ENCODE assay signal across 11 cellular contexts in genomic region chr3:124800511-124801374, GRCh38.
A peak's percentile ranks its signal among the peaks of the same experiment; 100 is the strongest.
DNase-seq lines count a peak whose midpoint lies in the region; ATAC-seq, FAIRE-seq and TF ChIP-seq lines count a peak whose summit lies in the region.
"Had no signal": no experiment of that assay in that cellular context is flagged by ENCODE, and none has a peak within 500 bp of the region (broad histone marks: within the 10 kb centered on the region; RNA-seq: fewer than 3 reads in every experiment).

No MANE protein-coding gene starts in this region.

- FAIRE-seq in HepG2 (lab: Jason Lieb, UNC) (no peak), H1 (lab: Jason Lieb, UNC) (peak; percentile 13)

- H3K4me1 Mint-ChIP-seq in mesothelial cell of epicardium (peaks cover 26% of the 10 kb centered on the region), Caco-2 (ENCODE audit: low read depth, unreplicated experiment) (no peaks in the 10 kb centered on the region)

- no peak for TF ChIP-seq EP300 in HepG2 (IDR thresholded peaks at IDR 0.05; ENCODE audit: low read depth in 2 of 2, low read length in 2 of 2)
- TF ChIP-seq EP300 in HepG2 (CRISPR knock-in tag; IDR thresholded peaks at IDR 0.05; ENCODE audit: borderline replicate concordance): no peak
- no peak for TF ChIP-seq EP300 in H1 (IDR thresholded peaks at IDR 0.05; ENCODE audit: borderline replicate concordance in 1 of 2, low read depth in 2 of 2, low read length in 2 of 2)

- no peak for TF ChIP-seq CTCF in liver (IDR thresholded peaks at IDR 0.05; ENCODE audit: low read depth, low read length, missing input control)
- no peak for TF ChIP-seq CTCF in HepG2 (CRISPR knock-in tag; IDR thresholded peaks at IDR 0.05)
- TF ChIP-seq CTCF in H1 (IDR thresholded peaks at IDR 0.05; ENCODE audit: control extremely low read depth in 1 of 3, insufficient read depth in 1 of 3, low read depth in 1 of 3, low read length in 3 of 3): no peak
- TF ChIP-seq CTCF in mesothelial cell of epicardium (IDR thresholded peaks at IDR 0.05; ENCODE audit: unreplicated experiment): no peak
- TF ChIP-seq CTCF in Caco-2 (IDR thresholded peaks at IDR 0.05; ENCODE audit: insufficient read depth in 1 of 2, low read depth in 1 of 2, low read length in 1 of 2, severe bottlenecking in 1 of 2, unreplicated experiment in 1 of 2): no peak

- CTCF ChIA-PET in HepG2 (lab: Yijun Ruan, JAX; ENCODE audit: low intra/inter-chr PET ratio, low total read pairs): no interaction called here
- CTCF ChIA-PET in H1 (lab: Charles Lee; ENCODE audit: partially characterized antibody): interaction anchor here (0.9 to 1.8 kb wide), 6 partner anchors 8 to 101 kb away, joined by 3 to 6 read pairs (median 4); no protein-coding TSS in a partner anchor
- CTCF ChIA-PET in Caco-2 (lab: Charles Lee): interaction anchor here (0.6 kb wide), 1 partner anchor 16 kb away, joined by 6 read pairs; no protein-coding TSS in a partner anchor

- no peak overlapping the region for H4K5ac ChIP-seq in H1 (ENCODE audit: insufficient read length, low read depth, low read length)

- peaks cover 0 to 16% (median 4%) of the 10 kb centered on the region in 4 donors for H3K36me3 ChIP-seq in liver (ENCODE audit: control insufficient read depth in 4 of 4, insufficient read depth in 3 of 4, low read depth in 1 of 4, low read length in 3 of 4)
- peaks cover 29 to 67% of the 10 kb centered on the region in 2 experiments for H3K36me3 ChIP-seq in HepG2 (replicated peaks in 1 of 2; ENCODE audit: control insufficient read depth in 1 of 2, insufficient read depth in 2 of 2, low read length in 2 of 2)
- peaks cover 4 to 11% (median 5%) of the 10 kb centered on the region in 4 experiments; a peak in 5 of 8 replicates for H3K36me3 ChIP-seq in H1 (ENCODE audit: control insufficient read depth in 2 of 4, insufficient read depth in 4 of 4, low read length in 3 of 4)
- peaks cover 1% of the 10 kb centered on the region; the same call in 1 of the 2 replicates for H3K36me3 ChIP-seq in Caco-2 (ENCODE audit: control insufficient read depth, insufficient read depth, low read length)
- H3K36me3 ChIP-seq in Karpas-422 (ENCODE audit: insufficient read depth, low read length): no peaks in the 10 kb centered on the region

- H3K4me2 ChIP-seq in HepG2 (ENCODE audit: low read depth, low read length) (no peak overlapping the region), H1 (ENCODE audit: insufficient read depth in 1 of 2, low read depth in 2 of 2, low read length in 2 of 2) (peak overlapping the region in 1 of 2 experiments; percentile 12; a peak in 1 of 4 replicates), Karpas-422 (ENCODE audit: low read depth, low read length, poor library complexity, severe bottlenecking) (no peak overlapping the region)

- H3K23me2 ChIP-seq in H1 (ENCODE audit: low read depth, low read length): no peaks in the 10 kb centered on the region

- H3K9me2 ChIP-seq in Karpas-422 (replicated peaks; ENCODE audit: insufficient read depth, low read length): no peaks in the 10 kb centered on the region

- no peaks in the 10 kb centered on the region for H3K27me3 ChIP-seq in liver (ENCODE audit: control insufficient read depth in 4 of 4, insufficient read depth in 4 of 4, low read length in 3 of 4)
- H3K27me3 ChIP-seq in HepG2 (ENCODE audit: control insufficient read depth in 1 of 2, insufficient read depth in 2 of 2, low read length in 2 of 2): no peaks in the 10 kb centered on the region
- H3K27me3 ChIP-seq in H1 (replicated peaks in 1 of 4; ENCODE audit: control insufficient read depth in 3 of 4, extremely low read depth in 1 of 4, insufficient read depth in 3 of 4, low read length in 3 of 4): no peaks in the 10 kb centered on the region
- no peaks in the 10 kb centered on the region for H3K27me3 ChIP-seq in Caco-2 (replicated peaks; ENCODE audit: control insufficient read depth, insufficient read depth, low read length)
- H3K27me3 ChIP-seq in Karpas-422 (ENCODE audit: low read length): no peaks in the 10 kb centered on the region
- H3K27me3 ChIP-seq: SJSA1 had no signal

- no peak overlapping the region for H2BK5ac ChIP-seq in H1 (ENCODE audit: low read depth, low read length)

- H3K23ac ChIP-seq in H1 (ENCODE audit: insufficient read length): no peak overlapping the region

- H2BK15ac ChIP-seq in H1 (ENCODE audit: low read length): peak overlapping the region; percentile 46; the same call in 1 of the 2 replicates

- H2BK120ac ChIP-seq in H1 (replicated peaks; ENCODE audit: low read depth, low read length): no peak overlapping the region

- DNase-seq in HepG2 (ENCODE audit: low spot score) (no peak), H1 (ENCODE audit: low read depth in 1 of 2, low spot score in 2 of 2) (no peak), mesothelial cell of epicardium (ENCODE audit: low spot score in 2 of 2, unreplicated experiment in 2 of 2) (no peak), Caco-2 (no peak), COLO668 (lab: John Stamatoyannopoulos, UW; ENCODE audit: unreplicated experiment) (no peak), Karpas-422 (no peak)
- no peak for DNase-seq in stimulated activated CD4-positive, alpha-beta T cell treated with anti-CD3 and anti-CD28 coated beads, Interleukin-2, amount 100 ng/mL, for 24 hours
- DNase-seq: activated T-cell treated with anti-CD3 and anti-CD28 coated beads, Interleukin-2, amount 50 U/mL, for 24 hours had no signal

- no peak overlapping the region for H4K91ac ChIP-seq in H1 (replicated peaks; ENCODE audit: insufficient read length, low read length)

- BruUV-seq in HepG2 (replicated peaks; lab: Mats Ljungman, UMichigan) (no TSS peak), Caco-2 (replicated peaks; lab: Mats Ljungman, UMichigan) (no TSS peak)

- no peaks in the 10 kb centered on the region for H4K20me1 ChIP-seq in HepG2 (ENCODE audit: insufficient read depth, low read length)
- peaks cover 0 to 1% of the 10 kb centered on the region in 2 experiments for H4K20me1 ChIP-seq in H1 (replicated peaks in 1 of 2; ENCODE audit: control insufficient read depth in 1 of 2, insufficient read depth in 2 of 2, low read length in 2 of 2)
- no peaks in the 10 kb centered on the region for H4K20me1 ChIP-seq in Karpas-422 (ENCODE audit: insufficient read depth, low read depth, low read length)

- H3K4ac ChIP-seq in H1 (replicated peaks; ENCODE audit: insufficient read length, low read depth, low read length): no peak overlapping the region

- TF ChIP-seq RAD21 in liver (IDR thresholded peaks at IDR 0.05): no peak
- no peak for TF ChIP-seq RAD21 in HepG2 (CRISPR knock-in tag; IDR thresholded peaks at IDR 0.05)
- no peak for TF ChIP-seq RAD21 in H1 (IDR thresholded peaks at IDR 0.05 in 1 of 2, conservative IDR thresholded peaks at IDR 0.05 in 1 of 2; ENCODE audit: low read depth in 2 of 2, low read length in 2 of 2)

- no peak overlapping the region for H3K4me3 ChIP-seq in liver (ENCODE audit: low read depth in 1 of 3, low read length in 3 of 3)
- no peak overlapping the region for H3K4me3 ChIP-seq in HepG2 (replicated peaks in 1 of 3; ENCODE audit: insufficient read depth in 1 of 3, low read depth in 2 of 3, low read length in 3 of 3)
- no peak overlapping the region for H3K4me3 ChIP-seq in H1 (ENCODE audit: extremely low read depth in 1 of 4, insufficient read depth in 2 of 4, low read depth in 3 of 4, low read length in 4 of 4)
- no peak overlapping the region for H3K4me3 ChIP-seq in Caco-2 (ENCODE audit: low read depth, low read length)
- H3K4me3 ChIP-seq in Karpas-422 (ENCODE audit: low read length): no peak overlapping the region
- H3K4me3 ChIP-seq: SJSA1 had no signal

- H3K4me3 Mint-ChIP-seq in mesothelial cell of epicardium (no peak overlapping the region), Caco-2 (ENCODE audit: unreplicated experiment) (no peak overlapping the region)
- H3K4me3 Mint-ChIP-seq: activated T-cell treated with anti-CD3 and anti-CD28 coated beads, Interleukin-2, amount 50 U/mL, for 24 hours had no signal

- H3K79me1 ChIP-seq in H1 (ENCODE audit: low read depth, low read length): no peaks in the 10 kb centered on the region; the same call in 1 of the 2 replicates

- no peak overlapping the region for H2AK5ac ChIP-seq in H1 (ENCODE audit: low read depth, low read length)

- peaks cover 12 to 27% (median 20%) of the 10 kb centered on the region in 4 donors for H3K4me1 ChIP-seq in liver (ENCODE audit: control insufficient read depth in 4 of 4, insufficient read depth in 4 of 4, low read length in 3 of 4)
- no peaks in the 10 kb centered on the region for H3K4me1 ChIP-seq in HepG2 (ENCODE audit: insufficient read depth, low read length)
- peaks cover 2 to 16% (median 4%) of the 10 kb centered on the region in 4 experiments; a peak in 6 of 7 replicates for H3K4me1 ChIP-seq in H1 (replicated peaks in 1 of 4; ENCODE audit: control insufficient read depth in 3 of 4, insufficient read depth in 4 of 4, low read length in 3 of 4)
- no peaks in the 10 kb centered on the region for H3K4me1 ChIP-seq in Caco-2
- no peaks in the 10 kb centered on the region for H3K4me1 ChIP-seq in Karpas-422 (ENCODE audit: low read length)

- 61% methylated on average over 11 of the region's 11 CpGs for WGBS in liver
- WGBS in HepG2 (ENCODE audit: low lambda C conversion rate): 93% methylated on average over 10 of the region's 11 CpGs
- whole genome bisulfite sequencing in H1 (ENCODE audit: extremely low coverage in 1 of 2, insufficient coverage in 1 of 2, insufficient read length in 1 of 2, insufficient replicate concordance in 2 of 2, low coverage in 1 of 2, low lambda C conversion rate in 2 of 2, missing lambda C conversion rate in 1 of 2), 2 experiments: 73% methylated on average over 11 of the region's 11 CpGs; no CpG with 5 or more reads in 1 of the 2 experiments

- peak overlapping the region; percentile 58 for H4K8ac ChIP-seq in H1 (ENCODE audit: extremely low read depth, insufficient read depth, low read length)

- H3K56ac ChIP-seq in H1 (replicated peaks; ENCODE audit: insufficient read length, low read depth, low read length): no peak overlapping the region

- intact Hi-C loops in HepG2 (cut with micrococcal nuclease; ENCODE audit: unreplicated experiment): no loop called here
- intact Hi-C loops in Caco-2 (cut with micrococcal nuclease; ENCODE audit: unreplicated experiment): loop anchor here (1.0 kb wide), 1 partner anchor 12 kb away; no protein-coding TSS in a partner anchor

- H3K18ac ChIP-seq in H1 (ENCODE audit: extremely low read depth, low read length): no peak overlapping the region; the same call in 1 of the 2 replicates

- POLR2A ChIA-PET in HepG2 (lab: Yijun Ruan, JAX): no interaction called here
- POLR2A ChIA-PET in H1 (lab: Charles Lee; ENCODE audit: partially characterized antibody): no interaction called here
- POLR2A ChIA-PET in Caco-2 (lab: Charles Lee): no interaction called here

- no peak overlapping the region for H2BK20ac ChIP-seq in H1 (ENCODE audit: low read length)

- no peak overlapping the region for H3K14ac ChIP-seq in H1 (ENCODE audit: insufficient read length)

- H3K9me3 ChIP-seq in liver (ENCODE audit: control insufficient read depth in 4 of 4, low read length in 3 of 4): no peaks in the 10 kb centered on the region
- no peaks in the 10 kb centered on the region for H3K9me3 ChIP-seq in HepG2 (ENCODE audit: low read length)
- H3K9me3 ChIP-seq in H1 (ENCODE audit: insufficient read depth in 2 of 2, low read depth in 1 of 2, low read length in 1 of 2): no peaks in the 10 kb centered on the region
- no peaks in the 10 kb centered on the region for H3K9me3 ChIP-seq in Caco-2
- no peaks in the 10 kb centered on the region for H3K9me3 ChIP-seq in Karpas-422 (ENCODE audit: low read length)
- H3K9me3 ChIP-seq: SJSA1 had no signal

- in situ Hi-C loops in HepG2 (cut with HindIII; ENCODE audit: extremely low pct_ligation_motif_present, low pct_unique_long_range_greater_than_20kb): no loop called here

- H3K36me3 Mint-ChIP-seq in mesothelial cell of epicardium (peaks cover 5% of the 10 kb centered on the region), Caco-2 (ENCODE audit: insufficient read depth, unreplicated experiment) (peaks cover 25% of the 10 kb centered on the region)

- H3K27ac ChIP-seq in liver (ENCODE audit: low read depth in 1 of 2, low read length in 2 of 2) (peak overlapping the region; percentile 44 to 68), HepG2 (ENCODE audit: extremely low read length, insufficient read depth, low read length) (no peak overlapping the region), H1 (ENCODE audit: low read depth, low read length) (no peak overlapping the region), Karpas-422 (ENCODE audit: low read length) (no peak overlapping the region)
- H3K27ac ChIP-seq: SJSA1 had no signal

- H3K9me3 Mint-ChIP-seq in mesothelial cell of epicardium: no peaks in the 10 kb centered on the region
- H3K9me3 Mint-ChIP-seq in Caco-2 (ENCODE audit: unreplicated experiment): no peaks in the 10 kb centered on the region
- H3K9me3 Mint-ChIP-seq: activated T-cell treated with anti-CD3 and anti-CD28 coated beads, Interleukin-2, amount 50 U/mL, for 24 hours had no signal

- H3K79me2 ChIP-seq in HepG2 (ENCODE audit: insufficient read depth, low read length) (no peaks in the 10 kb centered on the region), H1 (ENCODE audit: control insufficient read depth in 1 of 2, insufficient read depth in 2 of 2, low read length in 2 of 2) (no peaks in the 10 kb centered on the region), Karpas-422 (ENCODE audit: low read length) (no peaks in the 10 kb centered on the region)

- H3K27ac Mint-ChIP-seq in mesothelial cell of epicardium (peak overlapping the region; percentile 80), Caco-2 (ENCODE audit: unreplicated experiment) (no peak overlapping the region)
- H3K27ac Mint-ChIP-seq: activated T-cell treated with anti-CD3 and anti-CD28 coated beads, Interleukin-2, amount 50 U/mL, for 24 hours had no signal

- no peak overlapping the region for H2BK12ac ChIP-seq in H1 (ENCODE audit: low read depth, low read length)

- H3K27me3 Mint-ChIP-seq in mesothelial cell of epicardium (ENCODE audit: low read depth): no peaks in the 10 kb centered on the region
- H3K27me3 Mint-ChIP-seq in Caco-2 (ENCODE audit: insufficient read depth, unreplicated experiment): no peaks in the 10 kb centered on the region

- TF ChIP-seq POLR2A in HepG2 (IDR thresholded peaks at IDR 0.05; ENCODE audit: insufficient read depth in 1 of 2, low read depth in 2 of 2, low read length in 2 of 2) (no peak), H1 (IDR thresholded peaks at IDR 0.05; ENCODE audit: control extremely low read depth in 1 of 2, low read depth in 2 of 2, low read length in 2 of 2) (0 out of 3 replicates have a peak, but pooled peaks of 1 of the 2 experiments have one; percentile 18)

- H3K9ac ChIP-seq in liver (ENCODE audit: low read depth in 1 of 2, low read length in 2 of 2) (no peak overlapping the region), HepG2 (ENCODE audit: insufficient read depth, low read depth, low read length) (no peak overlapping the region), H1 (replicated peaks in 1 of 4; ENCODE audit: extremely low read depth in 1 of 4, low read depth in 3 of 4, low read length in 3 of 4) (0 out of 7 replicates have a peak overlapping the region, but pooled peaks of 1 of the 4 experiments have one; percentile 4), Karpas-422 (ENCODE audit: low read length) (no peak overlapping the region)

- H2AFZ ChIP-seq in HepG2 (ENCODE audit: low read length) (no peak overlapping the region), H1 (ENCODE audit: low read length) (no peak overlapping the region), Karpas-422 (ENCODE audit: low read length) (no peak overlapping the region)

- no peak; the same call in 2 of the 3 replicates for ATAC-seq in HepG2
- ATAC-seq: esophagus mucosa had no signal

Comparison
In these comparisons a context has a peak if more than half of its experiments do, and no peak if none do; other contexts are left out.
1. H3K27ac ChIP-seq: peak in liver (2 of 2); none in HepG2 (single experiment), H1 (single experiment) and Karpas-422 (single experiment).